Comparison of ENCODE assay signal across 1 cellular context in the genomic region with DNA sequence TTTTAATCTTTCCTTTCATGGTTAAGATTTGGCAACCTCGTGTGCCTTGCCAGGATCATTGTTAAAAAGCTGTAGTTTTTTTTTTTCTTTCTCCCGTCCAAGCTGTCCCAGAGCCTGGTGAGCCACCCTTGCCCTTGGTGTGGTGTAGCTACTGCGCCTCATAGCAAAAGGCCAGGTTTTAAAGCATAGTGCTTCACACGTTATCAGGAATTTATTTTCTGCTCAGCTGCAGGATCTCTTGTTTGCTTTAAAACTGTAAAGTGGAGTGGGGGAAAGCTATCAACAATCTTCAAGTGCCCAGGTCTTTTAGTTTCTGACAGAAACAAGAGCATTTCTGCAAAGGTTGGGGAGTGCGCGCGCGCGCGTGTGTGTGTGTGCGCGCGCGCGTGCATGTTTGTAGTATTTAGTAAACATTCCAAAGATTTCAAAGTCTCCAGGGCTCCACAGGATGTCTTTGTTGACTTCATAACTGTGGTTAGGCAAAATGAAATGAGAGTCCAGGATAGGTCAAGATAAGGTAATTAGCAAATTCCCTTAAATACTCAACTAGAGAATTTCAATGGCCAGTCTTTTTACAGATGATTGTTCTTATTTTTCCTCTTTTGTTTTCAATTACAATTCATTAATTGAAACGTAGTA.
TF ChIP-seq lines count a peak whose summit lies in the region.

No MANE protein-coding gene starts in this region.

TF ChIP-seq in H1, 55 proteins besides CTCF, POLR2A, EP300 and RAD21:
- TF ChIP-seq, protein P1, sequence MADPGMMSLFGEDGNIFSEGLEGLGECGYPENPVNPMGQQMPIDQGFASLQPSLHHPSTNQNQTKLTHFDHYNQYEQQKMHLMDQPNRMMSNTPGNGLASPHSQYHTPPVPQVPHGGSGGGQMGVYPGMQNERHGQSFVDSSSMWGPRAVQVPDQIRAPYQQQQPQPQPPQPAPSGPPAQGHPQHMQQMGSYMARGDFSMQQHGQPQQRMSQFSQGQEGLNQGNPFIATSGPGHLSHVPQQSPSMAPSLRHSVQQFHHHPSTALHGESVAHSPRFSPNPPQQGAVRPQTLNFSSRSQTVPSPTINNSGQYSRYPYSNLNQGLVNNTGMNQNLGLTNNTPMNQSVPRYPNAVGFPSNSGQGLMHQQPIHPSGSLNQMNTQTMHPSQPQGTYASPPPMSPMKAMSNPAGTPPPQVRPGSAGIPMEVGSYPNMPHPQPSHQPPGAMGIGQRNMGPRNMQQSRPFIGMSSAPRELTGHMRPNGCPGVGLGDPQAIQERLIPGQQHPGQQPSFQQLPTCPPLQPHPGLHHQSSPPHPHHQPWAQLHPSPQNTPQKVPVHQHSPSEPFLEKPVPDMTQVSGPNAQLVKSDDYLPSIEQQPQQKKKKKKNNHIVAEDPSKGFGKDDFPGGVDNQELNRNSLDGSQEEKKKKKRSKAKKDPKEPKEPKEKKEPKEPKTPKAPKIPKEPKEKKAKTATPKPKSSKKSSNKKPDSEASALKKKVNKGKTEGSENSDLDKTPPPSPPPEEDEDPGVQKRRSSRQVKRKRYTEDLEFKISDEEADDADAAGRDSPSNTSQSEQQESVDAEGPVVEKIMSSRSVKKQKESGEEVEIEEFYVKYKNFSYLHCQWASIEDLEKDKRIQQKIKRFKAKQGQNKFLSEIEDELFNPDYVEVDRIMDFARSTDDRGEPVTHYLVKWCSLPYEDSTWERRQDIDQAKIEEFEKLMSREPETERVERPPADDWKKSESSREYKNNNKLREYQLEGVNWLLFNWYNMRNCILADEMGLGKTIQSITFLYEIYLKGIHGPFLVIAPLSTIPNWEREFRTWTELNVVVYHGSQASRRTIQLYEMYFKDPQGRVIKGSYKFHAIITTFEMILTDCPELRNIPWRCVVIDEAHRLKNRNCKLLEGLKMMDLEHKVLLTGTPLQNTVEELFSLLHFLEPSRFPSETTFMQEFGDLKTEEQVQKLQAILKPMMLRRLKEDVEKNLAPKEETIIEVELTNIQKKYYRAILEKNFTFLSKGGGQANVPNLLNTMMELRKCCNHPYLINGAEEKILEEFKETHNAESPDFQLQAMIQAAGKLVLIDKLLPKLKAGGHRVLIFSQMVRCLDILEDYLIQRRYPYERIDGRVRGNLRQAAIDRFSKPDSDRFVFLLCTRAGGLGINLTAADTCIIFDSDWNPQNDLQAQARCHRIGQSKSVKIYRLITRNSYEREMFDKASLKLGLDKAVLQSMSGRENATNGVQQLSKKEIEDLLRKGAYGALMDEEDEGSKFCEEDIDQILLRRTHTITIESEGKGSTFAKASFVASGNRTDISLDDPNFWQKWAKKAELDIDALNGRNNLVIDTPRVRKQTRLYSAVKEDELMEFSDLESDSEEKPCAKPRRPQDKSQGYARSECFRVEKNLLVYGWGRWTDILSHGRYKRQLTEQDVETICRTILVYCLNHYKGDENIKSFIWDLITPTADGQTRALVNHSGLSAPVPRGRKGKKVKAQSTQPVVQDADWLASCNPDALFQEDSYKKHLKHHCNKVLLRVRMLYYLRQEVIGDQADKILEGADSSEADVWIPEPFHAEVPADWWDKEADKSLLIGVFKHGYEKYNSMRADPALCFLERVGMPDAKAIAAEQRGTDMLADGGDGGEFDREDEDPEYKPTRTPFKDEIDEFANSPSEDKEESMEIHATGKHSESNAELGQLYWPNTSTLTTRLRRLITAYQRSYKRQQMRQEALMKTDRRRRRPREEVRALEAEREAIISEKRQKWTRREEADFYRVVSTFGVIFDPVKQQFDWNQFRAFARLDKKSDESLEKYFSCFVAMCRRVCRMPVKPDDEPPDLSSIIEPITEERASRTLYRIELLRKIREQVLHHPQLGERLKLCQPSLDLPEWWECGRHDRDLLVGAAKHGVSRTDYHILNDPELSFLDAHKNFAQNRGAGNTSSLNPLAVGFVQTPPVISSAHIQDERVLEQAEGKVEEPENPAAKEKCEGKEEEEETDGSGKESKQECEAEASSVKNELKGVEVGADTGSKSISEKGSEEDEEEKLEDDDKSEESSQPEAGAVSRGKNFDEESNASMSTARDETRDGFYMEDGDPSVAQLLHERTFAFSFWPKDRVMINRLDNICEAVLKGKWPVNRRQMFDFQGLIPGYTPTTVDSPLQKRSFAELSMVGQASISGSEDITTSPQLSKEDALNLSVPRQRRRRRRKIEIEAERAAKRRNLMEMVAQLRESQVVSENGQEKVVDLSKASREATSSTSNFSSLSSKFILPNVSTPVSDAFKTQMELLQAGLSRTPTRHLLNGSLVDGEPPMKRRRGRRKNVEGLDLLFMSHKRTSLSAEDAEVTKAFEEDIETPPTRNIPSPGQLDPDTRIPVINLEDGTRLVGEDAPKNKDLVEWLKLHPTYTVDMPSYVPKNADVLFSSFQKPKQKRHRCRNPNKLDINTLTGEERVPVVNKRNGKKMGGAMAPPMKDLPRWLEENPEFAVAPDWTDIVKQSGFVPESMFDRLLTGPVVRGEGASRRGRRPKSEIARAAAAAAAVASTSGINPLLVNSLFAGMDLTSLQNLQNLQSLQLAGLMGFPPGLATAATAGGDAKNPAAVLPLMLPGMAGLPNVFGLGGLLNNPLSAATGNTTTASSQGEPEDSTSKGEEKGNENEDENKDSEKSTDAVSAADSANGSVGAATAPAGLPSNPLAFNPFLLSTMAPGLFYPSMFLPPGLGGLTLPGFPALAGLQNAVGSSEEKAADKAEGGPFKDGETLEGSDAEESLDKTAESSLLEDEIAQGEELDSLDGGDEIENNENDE (IDR thresholded peaks at IDR 0.05; ENCODE audit: insufficient replicate concordance, low read length) = peak; percentile 71
- TF ChIP-seq ASH2L (IDR thresholded peaks at IDR 0.05; ENCODE audit: low read length) = peak; percentile 46
- TF ChIP-seq NRF1 (IDR thresholded peaks at IDR 0.05; ENCODE audit: low read depth, low read length) = no peak
- TF ChIP-seq SP1 (IDR thresholded peaks at IDR 0.05; ENCODE audit: low read depth, low read length) = 0 out of 2 replicates have a peak, but pooled peaks have one; percentile 37
- no peak; the same call in 1 of the 2 replicates for TF ChIP-seq ATF2 (IDR thresholded peaks at IDR 0.05; ENCODE audit: low read length)
- TF ChIP-seq MAFK (IDR thresholded peaks at IDR 0.05; ENCODE audit: low read depth, low read length) = no peak
- peak; percentile 55; the same call in 1 of the 2 replicates for TF ChIP-seq TEAD4 (IDR thresholded peaks at IDR 0.05; ENCODE audit: low read depth, low read length)
